10 cellular contexts compared by ENCODE assay signal in the genomic region with DNA sequence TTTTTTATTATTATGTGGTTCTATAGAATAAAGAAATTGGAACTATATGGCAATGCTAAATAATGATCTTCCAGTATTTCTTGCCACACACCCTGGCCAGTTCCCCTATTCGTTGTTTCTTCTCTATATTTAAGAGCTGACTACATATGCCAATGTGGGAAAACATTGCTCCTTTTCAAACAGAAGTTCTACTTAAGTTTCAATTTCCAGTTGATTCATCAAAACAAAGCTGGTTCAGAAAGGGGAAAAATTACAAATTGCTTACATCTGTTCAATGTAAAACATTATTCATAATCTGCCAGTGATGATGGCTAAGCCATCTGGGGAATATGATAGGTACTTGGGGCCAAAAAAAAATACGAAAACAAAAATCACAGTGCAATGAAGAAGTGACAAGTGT.
A peak's percentile ranks its signal among the peaks of the same experiment; 100 is the strongest.
DNase-seq lines count a peak whose midpoint lies in the region; ATAC-seq, FAIRE-seq and TF ChIP-seq lines count a peak whose summit lies in the region.
"Had no signal": no experiment of that assay in that cellular context is flagged by ENCODE, and none has a peak within 500 bp of the region (broad histone marks: within the 10 kb centered on the region; RNA-seq: fewer than 3 reads in every experiment).

No MANE protein-coding gene starts in this region.

- TF ChIP-seq POLR2A in GM12892 (IDR thresholded peaks at IDR 0.05; ENCODE audit: low read depth, low read length) = no peak

- DNase-seq in GM12892 (ENCODE audit: insufficient read length) (no peak), NCI-H446 treated with DMSO at 0.1 percent for 48 hours (lab: John Stamatoyannopoulos, UW) (peak; percentile 34), myocyte (ENCODE audit: low read depth) (peak; percentile 41), GM20000 (ENCODE audit: low spot score) (no peak), H4 (ENCODE audit: low spot score) (no peak)
- DNase-seq: amygdala, GOT3, NCI-H226 had no signal

- no peak for TF ChIP-seq CTCF in GM20000 (IDR thresholded peaks at IDR 0.05; ENCODE audit: extremely low read depth, missing control alignments)

- peak; percentile 71 for FAIRE-seq in GM12892 (lab: Jason Lieb, UNC)

- ATAC-seq in GM21367 (IDR thresholded peaks at IDR 0.05; ENCODE audit: unreplicated experiment) (peak; percentile 30), GM18858 (IDR thresholded peaks at IDR 0.05; ENCODE audit: unreplicated experiment) (no peak)

Comparison
In these comparisons a context has a peak if more than half of its experiments do, and no peak if none do; other contexts are left out.
1. DNase-seq: peak in NCI-H446 treated with DMSO at 0.1 percent for 48 hours (single experiment) and myocyte (single experiment); none in GM12892 (single experiment), GM20000 (single experiment) and H4 (single experiment).